In genomic region chr5:43402524-43403066, GRCh38 we compare ENCODE assay signal across 10 cellular contexts. TPM values are rescaled to one million over a fixed set of nuclear protein-coding genes. Genes with fewer than 3 reads are reported as not detected.
DNase-seq lines count a peak whose midpoint lies in the region; ATAC-seq, FAIRE-seq and TF ChIP-seq lines count a peak whose summit lies in the region.
"Not testable (repeated sequence)": the region's sequence is repeated elsewhere in the genome, so short reads cannot be mapped to it uniquely, and the experiment has no call there.
"Had no signal": no experiment of that assay in that cellular context is flagged by ENCODE, and none has a peak within 500 bp of the region (broad histone marks: within the 10 kb centered on the region; RNA-seq: fewer than 3 reads in every experiment).

No MANE protein-coding gene starts in this region.

- in situ Hi-C loops in Caki2 (cut with HindIII; ENCODE audit: low pct_unique_long_range_greater_than_20kb, low sequenced_read_pairs); K562 (cut with MboI); HepG2 (cut with HindIII; ENCODE audit: extremely low pct_ligation_motif_present, low pct_unique_long_range_greater_than_20kb): not testable (repeated sequence)

- peak overlapping the region; percentile 75 for H3K4me2 ChIP-seq in K562 (ENCODE audit: insufficient read depth, low read length)
- H3K4me2 ChIP-seq in HepG2 (ENCODE audit: low read depth, low read length) = peak overlapping the region; percentile 97

- ATAC-seq in SK-N-SH treated with all-trans-retinoic acid at 6 μM for 48 hours (peak; percentile 56; the same call in 2 of the 3 replicates), K562 (peak; percentile 72), HepG2 (peak; percentile 57)

- POLR2A ChIA-PET in K562 (lab: Yijun Ruan, JAX) = interaction anchor here (0.6 to 2.1 kb wide), 6 partner anchors 9 to 109 kb away, joined by 3 to 13 read pairs (median 4); partner anchors contain the start of genes CCL28 and TMEM267
- POLR2A ChIA-PET in HepG2 (lab: Yijun Ruan, JAX) = interaction anchor here (0.9 to 3.6 kb wide), 12 partner anchors 9 to 281 kb away, joined by 3 to 84 read pairs (median 6); partner anchors contain the start of genes C5orf34, CCL28, HMGCS1 and TMEM267

- intact Hi-C loops in K562 (cut with micrococcal nuclease) = not testable (repeated sequence)
- intact Hi-C loops in HepG2 (cut with micrococcal nuclease; ENCODE audit: unreplicated experiment) = loop anchor here (1.0 to 5.0 kb wide), 3 partner anchors 30 to 155 kb away; partner anchors contain the start of genes PAIP1 and TMEM267

- peak; percentile 59 for TF ChIP-seq POLR2A in K562 (conservative IDR thresholded peaks at IDR 0.05)
- TF ChIP-seq POLR2A in HepG2 (IDR thresholded peaks at IDR 0.05; ENCODE audit: insufficient read depth in 1 of 2, low read depth in 2 of 2, low read length in 2 of 2) = not testable (repeated sequence)

- WGBS in K562 (ENCODE audit: insufficient coverage, low coverage, missing lambda C conversion rate) = 36% methylated on average over 15 of the region's 16 CpGs
- 2% methylated on average over 6 of the region's 16 CpGs for WGBS in HepG2 (ENCODE audit: low lambda C conversion rate)

- H2AFZ ChIP-seq in K562 (ENCODE audit: low read depth, low read length) (peak overlapping the region; percentile 99), HepG2 (ENCODE audit: low read length) (peak overlapping the region; percentile 98)

- not testable (repeated sequence) for H3K36me3 ChIP-seq in K562 (ENCODE audit: control insufficient read depth, insufficient read depth, low read length); HepG2 (replicated peaks in 1 of 2; ENCODE audit: control insufficient read depth in 1 of 2, insufficient read depth in 2 of 2, low read length in 2 of 2)

- not testable (repeated sequence) for H3K27me3 ChIP-seq in K562 (ENCODE audit: control insufficient read depth in 2 of 2, insufficient read depth in 2 of 2, low read length in 2 of 2); HepG2 (ENCODE audit: control insufficient read depth in 1 of 2, insufficient read depth in 2 of 2, low read length in 2 of 2)

- H3K27ac ChIP-seq in K562 (ENCODE audit: extremely low read depth, low read depth, low read length) (peak overlapping the region; percentile 68; the same call in 2 of the 3 replicates), HepG2 (ENCODE audit: extremely low read length, insufficient read depth, low read length) (peak overlapping the region; percentile 71)

- H4K20me1 ChIP-seq in K562 (replicated peaks; ENCODE audit: control insufficient read depth, insufficient read depth, low read length); HepG2 (ENCODE audit: insufficient read depth, low read length): not testable (repeated sequence)

- TF ChIP-seq CTCF in K562 (IDR thresholded peaks at IDR 0.05 in 2 of 3, conservative IDR thresholded peaks at IDR 0.05 in 1 of 3; ENCODE audit: insufficient read depth in 2 of 3, low read depth in 1 of 3, low read length in 3 of 3); HepG2 (CRISPR knock-in tag; IDR thresholded peaks at IDR 0.05): not testable (repeated sequence)

- FAIRE-seq in K562 (lab: Jason Lieb, UNC); HepG2 (lab: Jason Lieb, UNC): not testable (repeated sequence)

- not testable (repeated sequence) for TF ChIP-seq EP300 in K562 (IDR thresholded peaks at IDR 0.05; ENCODE audit: low read length); HepG2 (IDR thresholded peaks at IDR 0.05; ENCODE audit: low read depth in 2 of 2, low read length in 2 of 2); HepG2 (CRISPR knock-in tag; IDR thresholded peaks at IDR 0.05; ENCODE audit: borderline replicate concordance)

- not testable (repeated sequence) for H3K4me1 ChIP-seq in K562 (replicated peaks in 1 of 2; ENCODE audit: control insufficient read depth in 2 of 2, insufficient read depth in 2 of 2, low read length in 2 of 2); HepG2 (ENCODE audit: insufficient read depth, low read length)

- H3K4me3 ChIP-seq in K562 (peak overlapping the region; percentile 0; the same call in 1 of the 2 replicates), HepG2 (replicated peaks in 1 of 3; ENCODE audit: insufficient read depth in 1 of 3, low read depth in 2 of 3, low read length in 3 of 3) (peak overlapping the region; percentile 53 to 78 (median 59))

- BruUV-seq in K562 (replicated peaks; lab: Mats Ljungman, UMichigan) (TSS peak; percentile 47), HepG2 (replicated peaks; lab: Mats Ljungman, UMichigan) (TSS peak; percentile 72)

- TF ChIP-seq RAD21 in K562 (CRISPR knock-in tag; conservative IDR thresholded peaks at IDR 0.05 in 1 of 2, IDR thresholded peaks at IDR 0.05 in 1 of 2); HepG2 (CRISPR knock-in tag; IDR thresholded peaks at IDR 0.05): not testable (repeated sequence)

- H3K9ac ChIP-seq in K562 (ENCODE audit: insufficient read depth in 1 of 2, low read depth in 2 of 2, low read length in 2 of 2) (peak overlapping the region; percentile 36 to 68; a peak in 3 of 4 replicates), HepG2 (ENCODE audit: insufficient read depth, low read depth, low read length) (peak overlapping the region; percentile 58)

- H3K9me3 ChIP-seq in K562 (replicated peaks; ENCODE audit: control insufficient read depth, insufficient read depth, low read depth, low read length); HepG2 (ENCODE audit: low read length): not testable (repeated sequence)

- CTCF ChIA-PET in K562 (lab: Yijun Ruan, JAX; ENCODE audit: low intra/inter-chr PET ratio); HepG2 (lab: Yijun Ruan, JAX; ENCODE audit: low intra/inter-chr PET ratio, low total read pairs): not testable (repeated sequence)

- not testable (repeated sequence) for H3K79me2 ChIP-seq in K562 (ENCODE audit: control insufficient read depth, insufficient read depth, low read length); HepG2 (ENCODE audit: insufficient read depth, low read length)

- H3K9me1 ChIP-seq in K562 (ENCODE audit: control insufficient read depth, insufficient read depth, low read length) = not testable (repeated sequence)

- DNase-seq in Caki2 (ENCODE audit: low read depth) = peak; percentile 42
- DNase-seq in HT-29 (ENCODE audit: low spot score) = peak; percentile 71
- peak; percentile 71 for DNase-seq in NCI-H748 (lab: John Stamatoyannopoulos, UW; ENCODE audit: unreplicated experiment)
- peak; percentile 38 to 43 for DNase-seq in SHP77 (lab: John Stamatoyannopoulos, UW)
- DNase-seq in K562 (ENCODE audit: extremely low read depth in 1 of 4, low spot score in 3 of 4) = peak in 1 of 4 experiments; percentile 43
- DNase-seq in HepG2 (ENCODE audit: low spot score) = not testable (repeated sequence)

TF ChIP-seq in K562, 482 proteins besides CTCF, POLR2A, EP300 and RAD21 (continues in another document):
- TF ChIP-seq ESRRA (IDR thresholded peaks at IDR 0.05; ENCODE audit: borderline replicate concordance, low read depth) = 0 out of 2 replicates have a peak, but pooled peaks have one; percentile 17

TF ChIP-seq in HepG2, 621 proteins besides CTCF, POLR2A, EP300 and RAD21 (continues in another document):
- TF ChIP-seq JUND (CRISPR knock-in tag; IDR thresholded peaks at IDR 0.05) = 0 out of 2 replicates have a peak, but pooled peaks have one; percentile 15

RNA-seq across cellular contexts. Expression of gene CCL28, which starts 9.6 kb away (rescaled TPM):
- total RNA-seq in Caki2 (2014; rRNA removed; shearing (Covaris generic); ENCODE audit: low replicate concordance) = 4.8 and 8.2 TPM in 2 replicates
- 2.2 and 4.2 TPM in 2 replicates for total RNA-seq in HT-29 (2014; rRNA removed; shearing (Covaris generic))
- total RNA-seq in K562 (2011; cell fraction: chromatin; rRNA removed; ENCODE audit: low replicate concordance) = not detected in 2 replicates
- total RNA-seq in K562 (2011; cell fraction: nucleolus; rRNA removed) = not detected in 2 replicates
- total RNA-seq in K562 (2011; cell fraction: nucleoplasm; rRNA removed) = not detected in 2 replicates
- total RNA-seq in K562 (2014; rRNA removed) (not detected in 2 replicates), K562 (2014; rRNA removed; fragmentation: Illumina TruSeq; extraction: Trizol) (not detected in 2 replicates), K562 (2015; rRNA removed; fragmentation: Illumina TruSeq; extraction: Trizol) (not detected in 2 replicates), K562 (2021) (not detected in 2 replicates), HepG2 (2016; rRNA removed; fragmentation: Illumina TruSeq; extraction: Trizol) (not detected in 2 replicates)
- polyA plus RNA-seq in K562 (2011; rRNA removed) (0.11 TPM in 1 of 2 replicates, not detected in the other), K562 (2014; fragmentation: Illumina TruSeq; extraction: Trizol) (not detected in 2 replicates), K562 (2014; fragmentation: Nextera tagmentation; extraction: Ambion mirVana) (not detected), K562 (2014; rRNA removed) (not detected in 2 replicates), HepG2 (2011; rRNA removed) (0.03 and 0.08 TPM in 2 replicates)
- polyA plus RNA-seq in K562 (2011; cell fraction: cytosol; rRNA removed) = 0.06 TPM in 1 of 2 replicates, not detected in the other
- 0.04 TPM in 1 of 2 replicates, not detected in the other for polyA plus RNA-seq in K562 (2011; cell fraction: nucleus; rRNA removed)
- not detected in 2 replicates for polyA plus RNA-seq in K562 (2012)
- polyA minus RNA-seq in K562 (2011; rRNA and poly(A)+ RNA removed) = not detected in 2 replicates
- not detected in 2 replicates for polyA minus RNA-seq in K562 (2011; cell fraction: cytosol; rRNA and poly(A)+ RNA removed)
- not detected in 2 replicates for polyA minus RNA-seq in K562 (2011; cell fraction: nucleus; rRNA and poly(A)+ RNA removed)
- total RNA-seq in HepG2 (2016; cell fraction: cytosol; rRNA removed; fragmentation: Illumina TruSeq; extraction: Trizol; ENCODE audit: low read depth) = not detected in 2 replicates
- not detected in 2 replicates for total RNA-seq in HepG2 (2016; cell fraction: insoluble cytoplasmic fraction; rRNA removed; fragmentation: Illumina TruSeq; extraction: Trizol)
- 0.07 TPM in 1 of 2 replicates, not detected in the other for total RNA-seq in HepG2 (2016; cell fraction: membrane; rRNA removed; fragmentation: Illumina TruSeq; extraction: Trizol)
- total RNA-seq in HepG2 (2016; cell fraction: nucleus; rRNA removed; fragmentation: Illumina TruSeq; extraction: Trizol) = not detected in 2 replicates
- polyA plus RNA-seq in HepG2 (2011; cell fraction: cytosol; rRNA removed) = 0.03 TPM in 1 of 2 replicates, not detected in the other
- not detected in 2 replicates for polyA plus RNA-seq in HepG2 (2011; cell fraction: nucleus; rRNA removed)
- not detected in 2 replicates for polyA plus RNA-seq in HepG2 (2012)
- polyA plus RNA-seq in HepG2 (2016; cell fraction: cytosol; fragmentation: Illumina TruSeq; extraction: Trizol; ENCODE audit: low read depth) = not detected in 2 replicates
- polyA plus RNA-seq in HepG2 (2016; cell fraction: insoluble cytoplasmic fraction; fragmentation: Illumina TruSeq; extraction: Trizol; ENCODE audit: low read depth) = not detected in 2 replicates
- not detected in 2 replicates for polyA plus RNA-seq in HepG2 (2016; cell fraction: membrane; fragmentation: Illumina TruSeq; extraction: Trizol; ENCODE audit: low read depth)
- not detected in 2 replicates for polyA plus RNA-seq in HepG2 (2016; cell fraction: nucleus; fragmentation: Illumina TruSeq; extraction: Trizol; ENCODE audit: insufficient read depth, low read depth)
- polyA minus RNA-seq in HepG2 (2011; rRNA and poly(A)+ RNA removed; ENCODE audit: low replicate concordance) = 0.30 TPM in 1 of 2 replicates, not detected in the other
- not detected in 2 replicates for polyA minus RNA-seq in HepG2 (2011; cell fraction: cytosol; rRNA and poly(A)+ RNA removed)
- not detected in 2 replicates for polyA minus RNA-seq in HepG2 (2011; cell fraction: nucleus; rRNA and poly(A)+ RNA removed)
- total RNA-seq: A172, G401, H9 had no signal
